ENCODE assay signal across 8 cellular contexts in genomic region chr14:88385212-88386101, GRCh38. TPM values are rescaled to one million over a fixed set of nuclear protein-coding genes. Genes with fewer than 3 reads are reported as not detected.
DNase-seq lines count a peak whose midpoint lies in the region; ATAC-seq and TF ChIP-seq lines count a peak whose summit lies in the region.

Gene SPATA7 (plus strand): TSS chr14:88385657. CDS start chr14:88385819, 162 bp downstream.

- H3K4me3 ChIP-seq in HUES6 (ENCODE audit: low read depth, low read length) = peak within 1 kb of the TSS; percentile 85
- H3K4me3 ChIP-seq in OCI-LY1 (ENCODE audit: low read depth, low read length, poor library complexity, severe bottlenecking) = peak within 1 kb of the TSS; percentile 94
- peak within 1 kb of the TSS; percentile 92 for H3K4me3 ChIP-seq in epithelial cell of proximal tubule (ENCODE audit: low read depth, low read length)
- H3K4me3 ChIP-seq in mucosa of descending colon = peak within 1 kb of the TSS; percentile 55

- no peaks in the 10 kb centered on the region for H3K9me2 ChIP-seq in OCI-LY1 (ENCODE audit: low read depth, low read length)

- intact Hi-C loops in mucosa of descending colon (cut with DNase I, micrococcal nuclease) = loop anchor here in 1 of 2 donors (10.0 kb wide), 1 partner anchor 201 kb away; no protein-coding TSS in a partner anchor

- H2AFZ ChIP-seq in OCI-LY1 (ENCODE audit: low read length) = peak within 1 kb of the TSS; percentile 71

- ATAC-seq in GM21447 (IDR thresholded peaks at IDR 0.05; ENCODE audit: unreplicated experiment) (peak; percentile 99), mucosa of descending colon (peak; percentile 100)

- 0 out of 2 replicates have a peak within 1 kb of the TSS, but pooled peaks have one; percentile 36 for H3K27ac ChIP-seq in HUES6 (ENCODE audit: low read depth, low read length)
- no peak within 1 kb of the TSS for H3K27ac ChIP-seq in OCI-LY1 (ENCODE audit: low read depth, low read length, poor library complexity, severe bottlenecking)

- H3K4me1 ChIP-seq in HUES6 (ENCODE audit: control insufficient read depth, insufficient read depth, low read length) (no peaks in the 10 kb centered on the region), OCI-LY1 (ENCODE audit: insufficient read depth, low read length, severe bottlenecking) (peaks cover 15% of the 10 kb centered on the region), mucosa of descending colon (ENCODE audit: low read depth) (no peaks in the 10 kb centered on the region)

- H4K20me1 ChIP-seq in OCI-LY1 (ENCODE audit: insufficient read depth, low read length) = no peaks in the 10 kb centered on the region

- H3K9ac ChIP-seq in HUES6 (ENCODE audit: low read length) (peak within 1 kb of the TSS; percentile 58), OCI-LY1 (ENCODE audit: low read length) (peak within 1 kb of the TSS; percentile 67)

- H3K79me2 ChIP-seq in OCI-LY1 (ENCODE audit: insufficient read depth, low read length) = no peaks in the 10 kb centered on the region

- peak; percentile 42 for DNase-seq in DMS 273 treated with DMSO at 0.1 percent for 48 hours (lab: John Stamatoyannopoulos, UW)
- peak; percentile 80 for DNase-seq in activated T-cell treated with anti-CD3 and anti-CD28 coated beads, Interleukin-2, amount 50 U/mL, for 1 hour
- no peak for DNase-seq in epithelial cell of proximal tubule (ENCODE audit: low read depth)
- DNase-seq in mucosa of descending colon = peak; percentile 92 to 95 (median 95)
- DNase-seq in stimulated activated CD8-positive, alpha-beta memory T cell treated with anti-CD3 and anti-CD28 coated beads, Interleukin-4, amount 100 ng/mL, for 1 hour (ENCODE audit: low read depth in 2 of 2, low spot score in 1 of 2) = peak; percentile 59 to 64

- TF ChIP-seq CTCF in OCI-LY1 (IDR thresholded peaks at IDR 0.05; ENCODE audit: low read length) (no peak), epithelial cell of proximal tubule (conservative IDR thresholded peaks at IDR 0.05; ENCODE audit: low read depth, low read length) (no peak), mucosa of descending colon (IDR thresholded peaks at IDR 0.05) (no peak)

- H3K4me2 ChIP-seq in OCI-LY1 (ENCODE audit: low read length) = peak within 1 kb of the TSS; percentile 77

- H3K36me3 ChIP-seq in HUES6 (ENCODE audit: control insufficient read depth, insufficient read depth, low read length) (no peaks in the 10 kb centered on the region), OCI-LY1 (ENCODE audit: insufficient read depth, low read length) (no peaks in the 10 kb centered on the region), mucosa of descending colon (ENCODE audit: low read depth) (no peaks in the 10 kb centered on the region)

- no peaks in the 10 kb centered on the region for H3K9me3 ChIP-seq in HUES6 (ENCODE audit: control insufficient read depth, insufficient read depth, low read depth, low read length)
- no peaks in the 10 kb centered on the region for H3K9me3 ChIP-seq in OCI-LY1 (ENCODE audit: low read length)
- no peaks in the 10 kb centered on the region for H3K9me3 ChIP-seq in mucosa of descending colon

- H3K27me3 ChIP-seq in HUES6 (ENCODE audit: control insufficient read depth, insufficient read depth, low read length) (no peaks in the 10 kb centered on the region), OCI-LY1 (ENCODE audit: insufficient read depth, low read length) (no peaks in the 10 kb centered on the region)

- H3F3A ChIP-seq in OCI-LY1 (ENCODE audit: insufficient read depth, low read length) = no peaks in the 10 kb centered on the region

RNA-seq across cellular contexts. Expression of gene SPATA7, which starts in this region (rescaled TPM):
- 4.5 and 6.3 TPM in 2 replicates for total RNA-seq in epithelial cell of proximal tubule
- 10 to 100 TPM in 1 of 3 donors, 1 to 10 TPM in 2; 6.7 to 15.9 (median 7.1) TPM for total RNA-seq in mucosa of descending colon
